In the genomic region with DNA sequence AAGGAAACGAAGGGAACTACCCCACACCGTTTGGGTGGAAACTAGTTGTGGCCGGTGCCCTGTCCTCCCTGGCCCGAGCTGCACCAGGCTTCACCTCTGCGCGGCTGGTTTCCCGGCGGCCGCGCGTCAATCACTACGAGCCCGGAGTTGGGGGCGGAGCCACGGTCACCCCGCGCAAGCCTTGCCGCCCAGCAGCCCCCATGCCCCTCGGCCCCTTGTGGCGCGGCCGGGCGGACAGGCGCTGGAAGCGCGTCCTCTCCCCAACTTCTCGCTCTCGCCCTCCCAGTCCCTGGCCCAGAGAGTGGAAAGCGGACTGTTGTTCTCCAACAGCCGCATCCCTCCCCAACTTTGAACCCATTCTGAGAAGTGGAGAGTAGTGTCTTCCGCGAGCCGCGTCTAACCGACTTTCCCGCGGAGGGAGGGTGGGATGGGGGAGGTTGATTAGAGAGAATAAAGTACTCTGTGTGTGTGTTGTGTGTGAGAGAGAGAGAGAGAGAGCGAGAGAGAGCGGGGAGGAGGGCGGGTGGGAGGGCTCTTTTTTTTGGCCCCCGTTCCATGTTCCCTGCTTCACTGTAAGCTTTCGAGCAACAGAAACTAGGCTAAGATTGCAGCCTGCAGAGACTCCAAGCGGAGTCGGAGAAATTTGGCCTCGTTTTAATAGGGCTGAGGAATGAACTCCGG, we compare ENCODE assay signal across 1 cellular context.
A peak's percentile ranks its signal among the peaks of the same experiment; 100 is the strongest.
TF ChIP-seq lines count a peak whose summit lies in the region.

No MANE protein-coding gene starts in this region.

TF ChIP-seq in H1, 55 proteins besides CTCF, POLR2A, EP300 and RAD21:
- TF ChIP-seq, protein P1, sequence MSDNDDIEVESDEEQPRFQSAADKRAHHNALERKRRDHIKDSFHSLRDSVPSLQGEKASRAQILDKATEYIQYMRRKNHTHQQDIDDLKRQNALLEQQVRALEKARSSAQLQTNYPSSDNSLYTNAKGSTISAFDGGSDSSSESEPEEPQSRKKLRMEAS (IDR thresholded peaks at IDR 0.05), result peak; percentile 10; the same call in 1 of the 2 replicates
- 0 out of 2 replicates have a peak, but pooled peaks have one; percentile 54 for TF ChIP-seq EGR1 (IDR thresholded peaks at IDR 0.05; ENCODE audit: borderline replicate concordance, low read depth, low read length)
- TF ChIP-seq EZH2 (IDR thresholded peaks at IDR 0.05; ENCODE audit: low read depth, low read length, severe bottlenecking), result no peak
- TF ChIP-seq KDM1A (IDR thresholded peaks at IDR 0.05; ENCODE audit: borderline replicate concordance, low read length), result no peak
- peak; percentile 48; the same call in 1 of the 2 replicates for TF ChIP-seq CREB1 (IDR thresholded peaks at IDR 0.05)
- peak; percentile 21; the same call in 1 of the 2 replicates for TF ChIP-seq RBBP5 (IDR thresholded peaks at IDR 0.05; ENCODE audit: borderline replicate concordance, low read depth, low read length)
